Comparison of ENCODE assay signal across 8 cellular contexts in the genomic region with DNA sequence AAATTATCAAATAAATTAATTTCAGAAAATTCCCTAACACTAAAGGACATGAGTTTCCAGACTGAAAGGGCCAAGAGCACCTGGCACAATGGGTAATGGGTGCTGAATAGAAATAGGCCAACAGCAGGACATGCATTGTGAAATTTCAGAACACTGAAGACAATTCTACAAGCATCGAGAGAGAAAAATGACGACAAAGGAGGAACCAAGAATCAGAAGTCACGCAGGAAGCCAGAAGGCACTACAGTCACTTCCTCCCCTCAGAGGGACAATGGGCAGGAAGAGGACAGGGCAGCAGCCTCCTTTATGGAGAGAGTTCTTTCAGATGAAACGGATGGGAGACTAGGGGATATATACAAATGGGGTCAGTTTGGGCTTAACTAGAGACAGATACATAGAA.
DNase-seq lines count a peak whose midpoint lies in the region; ATAC-seq and TF ChIP-seq lines count a peak whose summit lies in the region.
"Had no signal": no experiment of that assay in that cellular context is flagged by ENCODE, and none has a peak within 500 bp of the region (broad histone marks: within the 10 kb centered on the region; RNA-seq: fewer than 3 reads in every experiment).

No MANE protein-coding gene starts in this region.

- H3F3A ChIP-seq in OCI-LY1 (ENCODE audit: insufficient read depth, low read length), result no peaks in the 10 kb centered on the region

- no peak overlapping the region for H2AFZ ChIP-seq in OCI-LY1 (ENCODE audit: low read length)

- no peaks in the 10 kb centered on the region for H4K20me1 ChIP-seq in OCI-LY1 (ENCODE audit: insufficient read depth, low read length)

- DNase-seq in globus pallidus (ENCODE audit: low spot score) (peak; percentile 50), NCI-H187 treated with DMSO at 0.1 percent for 48 hours (lab: John Stamatoyannopoulos, UW) (no peak), foreskin melanocyte (no peak), DMS53 treated with DMSO at 0.1 percent for 48 hours (lab: John Stamatoyannopoulos, UW; ENCODE audit: unreplicated experiment) (no peak)
- DNase-seq: central memory CD4-positive, alpha-beta T cell had no signal

- H3K9me2 ChIP-seq in OCI-LY1 (ENCODE audit: low read depth, low read length), result no peaks in the 10 kb centered on the region

- H3K36me3 ChIP-seq in OCI-LY1 (ENCODE audit: insufficient read depth, low read length), result no peaks in the 10 kb centered on the region

- H3K9ac ChIP-seq in OCI-LY1 (ENCODE audit: low read length), result no peak overlapping the region

- H3K4me1 ChIP-seq in OCI-LY1 (ENCODE audit: insufficient read depth, low read length, severe bottlenecking), result peaks cover 20% of the 10 kb centered on the region

- no peaks in the 10 kb centered on the region for H3K27me3 ChIP-seq in OCI-LY1 (ENCODE audit: insufficient read depth, low read length)

- no peak overlapping the region for H3K4me2 ChIP-seq in OCI-LY1 (ENCODE audit: low read length)

- H3K4me3 ChIP-seq in OCI-LY1 (ENCODE audit: low read depth, low read length, poor library complexity, severe bottlenecking) (no peak overlapping the region), skin epidermis (no peak overlapping the region)

- peak; percentile 81 for ATAC-seq in GM19395 (IDR thresholded peaks at IDR 0.05; ENCODE audit: unreplicated experiment)

- no peaks in the 10 kb centered on the region for H3K9me3 ChIP-seq in OCI-LY1 (ENCODE audit: low read length)

- TF ChIP-seq CTCF in OCI-LY1 (IDR thresholded peaks at IDR 0.05; ENCODE audit: low read length), result no peak

- no peaks in the 10 kb centered on the region for H3K79me2 ChIP-seq in OCI-LY1 (ENCODE audit: insufficient read depth, low read length)

- H3K27ac ChIP-seq in OCI-LY1 (ENCODE audit: low read depth, low read length, poor library complexity, severe bottlenecking) (peak overlapping the region; percentile 3), skin epidermis (peak overlapping the region in 18 of 21 experiments; percentile 4 to 75 (median 48))
